In the genomic region with DNA sequence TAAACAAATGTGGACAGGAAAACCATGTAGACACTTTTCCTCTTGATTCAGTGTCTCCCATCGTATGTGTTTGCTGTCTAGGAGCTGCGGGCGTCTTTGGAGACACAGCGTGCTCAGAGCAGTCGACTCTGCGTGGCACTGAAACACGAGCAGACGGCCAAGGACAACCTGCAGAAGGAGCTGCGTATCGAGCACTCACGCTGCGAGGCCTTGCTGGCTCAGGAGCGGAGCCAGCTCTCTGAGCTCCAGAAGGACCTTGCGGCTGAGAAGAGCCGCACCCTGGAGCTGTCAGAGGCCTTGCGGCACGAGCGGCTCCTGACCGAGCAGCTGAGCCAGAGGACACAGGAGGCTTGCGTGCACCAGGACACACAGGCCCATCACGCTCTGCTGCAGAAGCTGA, we compare ENCODE assay signal across 24 cellular contexts. TPM values are rescaled to one million over a fixed set of nuclear protein-coding genes. Genes with fewer than 3 reads are reported as not detected.
DNase-seq lines count a peak whose midpoint lies in the region; ATAC-seq and TF ChIP-seq lines count a peak whose summit lies in the region.
"Had no signal": no experiment of that assay in that cellular context is flagged by ENCODE, and none has a peak within 500 bp of the region (broad histone marks: within the 10 kb centered on the region; RNA-seq: fewer than 3 reads in every experiment).

No MANE protein-coding gene starts in this region.

- DNase-seq in CD8-positive, alpha-beta T cell, result no peak
- DNase-seq in Calu3 (no peak), lower lobe of right lung (peak; percentile 46), NCI-H226 (no peak), EL (no peak), NCI-H2029 (lab: John Stamatoyannopoulos, UW) (no peak)
- no peak for DNase-seq in central memory CD8-positive, alpha-beta T cell (ENCODE audit: low spot score in 2 of 2)
- DNase-seq: activated CD4-positive, alpha-beta T cell treated with anti-CD3 and anti-CD28 coated beads, Interleukin-2, amount 10 ng/mL, durations not matched to agents 7 days and 5 days; activated naive CD4-positive, alpha-beta T cell treated with anti-CD3 and anti-CD28 coated beads, Interleukin-2, amount 50 U/mL, for 16 hours; central memory CD4-positive, alpha-beta T cell; DMS 273 treated with DMSO at 0.1 percent for 48 hours; effector CD4-positive, alpha-beta T cell; IMR-90; islet precursor cell; NCI-H1092 treated with DMSO at 0.1 percent for 48 hours; NCI-H187 treated with DMSO at 0.1 percent for 48 hours; SIG-M5; stimulated activated CD4-positive, alpha-beta T cell treated with anti-CD3 and anti-CD28 coated beads, Interleukin-4, amount 100 ng/mL, for 24 hours; uterus had no signal

- H3K4me3 Mint-ChIP-seq in CD8-positive, alpha-beta T cell, result no peak overlapping the region
- H3K4me3 Mint-ChIP-seq in Calu3 (ENCODE audit: low read depth, unreplicated experiment), result no peak overlapping the region
- H3K4me3 Mint-ChIP-seq in central memory CD8-positive, alpha-beta T cell, result no peak overlapping the region
- H3K4me3 Mint-ChIP-seq: activated CD4-positive, alpha-beta T cell treated with anti-CD3 and anti-CD28 coated beads, Interleukin-2, amount 10 ng/mL, durations not matched to agents 7 days and 5 days; stimulated activated memory B cell treated with anti-CD40 and anti-IgM and Interleukin-4, amounts not matched to agents 10 μg/mL and 1 μg/mL and 100 μg/mL, for 72 hours; WTC11 had no signal

- no peaks in the 10 kb centered on the region for H3K9me3 ChIP-seq in CD8-positive, alpha-beta T cell (ENCODE audit: low read length)
- H3K9me3 ChIP-seq in lower lobe of right lung, result no peaks in the 10 kb centered on the region
- H3K9me3 ChIP-seq: uterus had no signal

- no peak for ATAC-seq in CD8-positive, alpha-beta T cell
- ATAC-seq in central memory CD8-positive, alpha-beta T cell (replicated peaks; ENCODE audit: extremely low read depth, poor library complexity, severe bottlenecking), result no peak
- no peak for ATAC-seq in lower lobe of right lung
- ATAC-seq: stimulated activated memory B cell treated with anti-CD40 and anti-IgM and Interleukin-4, amounts not matched to agents 10 μg/mL and 1 μg/mL and 100 μg/mL, for 72 hours; WTC11 had no signal

- H3K36me3 ChIP-seq in CD8-positive, alpha-beta T cell (ENCODE audit: insufficient read depth, low read length), result peaks cover 8% of the 10 kb centered on the region
- H3K36me3 ChIP-seq in lower lobe of right lung, result peaks cover 84% of the 10 kb centered on the region
- H3K36me3 ChIP-seq: uterus had no signal

- no peak for TF ChIP-seq CTCF in CD8-positive, alpha-beta T cell (IDR thresholded peaks at IDR 0.05)
- TF ChIP-seq CTCF in Calu3 (IDR thresholded peaks at IDR 0.05; ENCODE audit: unreplicated experiment), result no peak
- TF ChIP-seq CTCF in lower lobe of right lung (IDR thresholded peaks at IDR 0.05), result no peak

- no peak overlapping the region for H3K4me3 ChIP-seq in CD8-positive, alpha-beta T cell (ENCODE audit: low read depth, low read length)
- no peak overlapping the region for H3K4me3 ChIP-seq in lower lobe of right lung
- H3K4me3 ChIP-seq: lung, uterus had no signal

- CTCF ChIA-PET in CD8-positive, alpha-beta T cell (lab: Charles Lee), result no interaction called here
- CTCF ChIA-PET in Calu3 (lab: Charles Lee), result no interaction called here

- H3K27ac Mint-ChIP-seq in CD8-positive, alpha-beta T cell, result peak overlapping the region; percentile 90
- H3K27ac Mint-ChIP-seq in Calu3 (ENCODE audit: unreplicated experiment), result peak overlapping the region; percentile 36
- peak overlapping the region; percentile 32 for H3K27ac Mint-ChIP-seq in central memory CD8-positive, alpha-beta T cell (ENCODE audit: low read depth)
- H3K27ac Mint-ChIP-seq: activated CD4-positive, alpha-beta T cell treated with anti-CD3 and anti-CD28 coated beads, Interleukin-2, amount 10 ng/mL, durations not matched to agents 7 days and 5 days; stimulated activated memory B cell treated with anti-CD40 and anti-IgM and Interleukin-4, amounts not matched to agents 10 μg/mL and 1 μg/mL and 100 μg/mL, for 72 hours; WTC11 had no signal

- intact Hi-C loops in CD8-positive, alpha-beta T cell (cut with DNase I, micrococcal nuclease), result loop anchor here in 1 of 2 experiments (5.0 kb wide), 1 partner anchor 109 kb away; a partner anchor contains a TSS
- intact Hi-C loops in Calu3 (cut with micrococcal nuclease; ENCODE audit: unreplicated experiment) (no loop called here), lower lobe of right lung (cut with DNase I) (no loop called here)

- H3K27me3 Mint-ChIP-seq in CD8-positive, alpha-beta T cell (ENCODE audit: low read depth), result no peaks in the 10 kb centered on the region
- no peaks in the 10 kb centered on the region for H3K27me3 Mint-ChIP-seq in Calu3 (ENCODE audit: unreplicated experiment)
- H3K27me3 Mint-ChIP-seq in central memory CD8-positive, alpha-beta T cell, result no peaks in the 10 kb centered on the region
- H3K27me3 Mint-ChIP-seq: activated CD4-positive, alpha-beta T cell treated with anti-CD3 and anti-CD28 coated beads, Interleukin-2, amount 10 ng/mL, durations not matched to agents 7 days and 5 days; stimulated activated memory B cell treated with anti-CD40 and anti-IgM and Interleukin-4, amounts not matched to agents 10 μg/mL and 1 μg/mL and 100 μg/mL, for 72 hours had no signal

- no peak overlapping the region for H3K27ac ChIP-seq in CD8-positive, alpha-beta T cell (ENCODE audit: low read depth, low read length)
- no peak overlapping the region for H3K27ac ChIP-seq in lower lobe of right lung
- H3K27ac ChIP-seq: C4-2B, epithelial cell of prostate, uterus had no signal

- H3K9me3 Mint-ChIP-seq in CD8-positive, alpha-beta T cell, result no peaks in the 10 kb centered on the region
- no peaks in the 10 kb centered on the region for H3K9me3 Mint-ChIP-seq in Calu3 (ENCODE audit: low read depth, unreplicated experiment)
- no peaks in the 10 kb centered on the region for H3K9me3 Mint-ChIP-seq in central memory CD8-positive, alpha-beta T cell
- H3K9me3 Mint-ChIP-seq: activated CD4-positive, alpha-beta T cell treated with anti-CD3 and anti-CD28 coated beads, Interleukin-2, amount 10 ng/mL, durations not matched to agents 7 days and 5 days; stimulated activated memory B cell treated with anti-CD40 and anti-IgM and Interleukin-4, amounts not matched to agents 10 μg/mL and 1 μg/mL and 100 μg/mL, for 72 hours; WTC11 had no signal

- H3K36me3 Mint-ChIP-seq in CD8-positive, alpha-beta T cell, result peaks cover 64% of the 10 kb centered on the region
- peaks cover 19% of the 10 kb centered on the region for H3K36me3 Mint-ChIP-seq in Calu3 (ENCODE audit: insufficient read depth, unreplicated experiment)
- H3K36me3 Mint-ChIP-seq in central memory CD8-positive, alpha-beta T cell (ENCODE audit: insufficient read depth), result peaks cover 20% of the 10 kb centered on the region

- POLR2A ChIA-PET in CD8-positive, alpha-beta T cell (lab: Charles Lee), result interaction anchor here (1.2 kb wide), 1 partner anchor 26 kb away, joined by 3 read pairs; no protein-coding TSS in a partner anchor

- peaks cover 13% of the 10 kb centered on the region for H3K4me1 Mint-ChIP-seq in CD8-positive, alpha-beta T cell (ENCODE audit: low read depth)
- H3K4me1 Mint-ChIP-seq in Calu3 (ENCODE audit: low read depth, unreplicated experiment), result no peaks in the 10 kb centered on the region
- H3K4me1 Mint-ChIP-seq in central memory CD8-positive, alpha-beta T cell, result peaks cover 7% of the 10 kb centered on the region
- H3K4me1 Mint-ChIP-seq: activated CD4-positive, alpha-beta T cell treated with anti-CD3 and anti-CD28 coated beads, Interleukin-2, amount 10 ng/mL, durations not matched to agents 7 days and 5 days; WTC11 had no signal

- no TSS peak for BruUV-seq in Calu3 (replicated peaks; lab: Mats Ljungman, UMichigan)

- no peaks in the 10 kb centered on the region for H3K27me3 ChIP-seq in CD8-positive, alpha-beta T cell (ENCODE audit: insufficient read depth, low read length)
- H3K27me3 ChIP-seq in lower lobe of right lung (ENCODE audit: low read depth), result no peaks in the 10 kb centered on the region
- H3K27me3 ChIP-seq: uterus had no signal

- H3K4me1 ChIP-seq in CD8-positive, alpha-beta T cell (ENCODE audit: insufficient read depth, low read length), result peaks cover 15% of the 10 kb centered on the region
- H3K4me1 ChIP-seq in lower lobe of right lung, result no peaks in the 10 kb centered on the region
- H3K4me1 ChIP-seq: uterus had no signal

RNA-seq across cellular contexts. Expression of a gene that starts 27.2 kb away (rescaled TPM):
- 10 to 100 TPM; 59.5 to 62.3 TPM for total RNA-seq in CD8-positive, alpha-beta T cell
- total RNA-seq in Calu3 (2022) (27.8 and 29.3 TPM in 2 replicates), lower lobe of right lung (41.0 TPM)

Comparison
In these comparisons a context has a peak if more than half of its experiments do, and no peak if none do; other contexts are left out.
1. H3K27ac Mint-ChIP-seq: peak in every context shown above with its lines; median percentile 90 in CD8-positive, alpha-beta T cell; 36 in Calu3; 32 in central memory CD8-positive, alpha-beta T cell.